20 cellular contexts compared by ENCODE assay signal in the genomic region with DNA sequence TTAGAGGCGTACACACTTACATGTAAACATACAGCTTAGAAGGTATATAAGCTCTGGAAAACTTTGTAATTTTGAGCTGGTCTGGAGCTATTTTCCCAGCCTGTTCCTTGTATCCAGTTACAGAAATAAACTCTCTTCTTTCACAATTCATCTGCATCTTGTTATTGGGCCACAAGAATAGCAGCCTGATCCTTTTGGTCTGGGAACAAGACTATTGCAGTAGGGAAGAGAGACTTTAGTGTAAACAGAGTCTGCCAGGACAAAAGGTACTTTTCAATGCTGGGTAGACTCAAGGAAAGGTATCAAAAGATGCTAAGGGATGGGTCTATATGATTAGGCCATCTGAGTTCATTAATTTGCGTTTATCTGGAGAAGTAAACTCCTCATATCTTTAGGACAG.
"Had no signal": no experiment of that assay in that cellular context is flagged by ENCODE, and none has a peak within 500 bp of the region (broad histone marks: within the 10 kb centered on the region; RNA-seq: fewer than 3 reads in every experiment).

No MANE protein-coding gene starts in this region.

- DNase-seq: effector memory CD8-positive, alpha-beta T cell; esophagus squamous epithelium; foreskin melanocyte; glutamatergic neuron; immature natural killer cell; naive thymus-derived CD4-positive, alpha-beta T cell; nucleus accumbens; pancreas; right lobe of liver; spleen; stimulated activated CD4-positive, alpha-beta T cell treated with anti-CD3 and anti-CD28 coated beads, Interleukin-15, amount 100 ng/mL, for 24 hours; stimulated activated CD4-positive, alpha-beta T cell treated with anti-CD3 and anti-CD28 coated beads, Interleukin-1b, Interleukin-23, amount 100 ng/mL, for 48 hours; stimulated activated CD4-positive, alpha-beta T cell treated with anti-CD3 and anti-CD28 coated beads, Interleukin-4, amount 100 ng/mL, for 24 hours; tibial artery; upper lobe of left lung; uterus had no signal

- H3K9me3 ChIP-seq: esophagus squamous epithelium, pancreas, right lobe of liver, tibial artery, upper lobe of left lung, uterus had no signal

- H3K4me1 ChIP-seq: esophagus squamous epithelium, pancreas, right lobe of liver, spleen, tibial artery, upper lobe of left lung, uterus had no signal

- H3K27ac ChIP-seq: esophagus squamous epithelium, pancreas, right lobe of liver, spleen, tibial artery, upper lobe of left lung had no signal

- H3K4me3 ChIP-seq: esophagus squamous epithelium, pancreas, right lobe of liver, spleen, tibial artery, upper lobe of left lung, uterus had no signal

- H3K36me3 Mint-ChIP-seq: immature natural killer cell; naive thymus-derived CD4-positive, alpha-beta T cell; stimulated activated memory B cell treated with anti-CD40 and anti-IgM and Interleukin-4, amounts not matched to agents 10 μg/mL and 1 μg/mL and 100 μg/mL, for 72 hours had no signal

- H3K36me3 ChIP-seq: esophagus squamous epithelium, pancreas, right lobe of liver, spleen, tibial artery, upper lobe of left lung, uterus had no signal

- H3K4me1 Mint-ChIP-seq: immature natural killer cell; naive thymus-derived CD4-positive, alpha-beta T cell; neural crest cell; stimulated activated memory B cell treated with anti-CD40 and anti-IgM and Interleukin-4, amounts not matched to agents 10 μg/mL and 1 μg/mL and 100 μg/mL, for 72 hours had no signal

- ATAC-seq: effector memory CD8-positive, alpha-beta T cell; naive thymus-derived CD4-positive, alpha-beta T cell; pancreas; right lobe of liver; stimulated activated memory B cell treated with anti-CD40 and anti-IgM and Interleukin-4, amounts not matched to agents 10 μg/mL and 1 μg/mL and 100 μg/mL, for 72 hours had no signal

- H3K4me3 Mint-ChIP-seq: effector memory CD8-positive, alpha-beta T cell; immature natural killer cell; naive thymus-derived CD4-positive, alpha-beta T cell; neural crest cell; stimulated activated memory B cell treated with anti-CD40 and anti-IgM and Interleukin-4, amounts not matched to agents 10 μg/mL and 1 μg/mL and 100 μg/mL, for 72 hours; stimulated activated naive CD8-positive, alpha-beta T cell treated with anti-CD3 and anti-CD28 coated beads, Interleukin-15, Interleukin-2, amounts not matched to agents 100 ng/mL and 50 ng/mL, for 24 hours had no signal

- H3K27me3 ChIP-seq: esophagus squamous epithelium, pancreas, right lobe of liver, spleen, tibial artery, upper lobe of left lung, uterus had no signal

- H3K27me3 Mint-ChIP-seq: effector memory CD8-positive, alpha-beta T cell; progenitor cell of endocrine pancreas; stimulated activated memory B cell treated with anti-CD40 and anti-IgM and Interleukin-4, amounts not matched to agents 10 μg/mL and 1 μg/mL and 100 μg/mL, for 72 hours; stimulated activated naive CD8-positive, alpha-beta T cell treated with anti-CD3 and anti-CD28 coated beads, Interleukin-15, Interleukin-2, amounts not matched to agents 100 ng/mL and 50 ng/mL, for 24 hours had no signal

- H3K27ac Mint-ChIP-seq: effector memory CD8-positive, alpha-beta T cell; immature natural killer cell; naive thymus-derived CD4-positive, alpha-beta T cell; progenitor cell of endocrine pancreas; stimulated activated memory B cell treated with anti-CD40 and anti-IgM and Interleukin-4, amounts not matched to agents 10 μg/mL and 1 μg/mL and 100 μg/mL, for 72 hours; stimulated activated naive CD8-positive, alpha-beta T cell treated with anti-CD3 and anti-CD28 coated beads, Interleukin-15, Interleukin-2, amounts not matched to agents 100 ng/mL and 50 ng/mL, for 24 hours had no signal
